In genomic region chr10:81570349-81570748, GRCh38 we compare ENCODE assay signal across 20 cellular contexts.
"Had no signal": no experiment of that assay in that cellular context is flagged by ENCODE, and none has a peak within 500 bp of the region (broad histone marks: within the 10 kb centered on the region; RNA-seq: fewer than 3 reads in every experiment).

No MANE protein-coding gene starts in this region.

- H3K36me3 ChIP-seq: left lung, neutrophil, pancreas, right atrium auricular region, sigmoid colon, stomach, thyroid gland, uterus had no signal

- H3K27me3 ChIP-seq: left lung, neutrophil, pancreas, right atrium auricular region, sigmoid colon, stomach, thyroid gland, uterus had no signal

- H3K4me3 ChIP-seq: coronary artery, left lung, mucosa of descending colon, pancreas, right atrium auricular region, sigmoid colon, stomach, thyroid gland, uterus had no signal

- ATAC-seq: left lung, mucosa of descending colon, pancreas had no signal

- H3K4me1 ChIP-seq: left lung, pancreas, right atrium auricular region, sigmoid colon, stomach, thyroid gland, uterus had no signal

- H3K27me3 Mint-ChIP-seq: naive B cell; stimulated activated naive B cell treated with anti-CD40 and anti-IgM and Interleukin-4, amounts not matched to agents 10 μg/mL and 1 μg/mL and 100 μg/mL, for 72 hours; type B pancreatic cell had no signal

- H3K9me3 Mint-ChIP-seq: type B pancreatic cell had no signal

- DNase-seq: effector CD4-positive, alpha-beta T cell; head of caudate nucleus; left cardiac atrium; mesenchymal stem cell; naive B cell; sigmoid colon; stimulated activated CD4-positive, alpha-beta T cell treated with anti-CD3 and anti-CD28 coated beads, Interleukin-2, amount 100 ng/mL, for 24 hours; stimulated activated CD4-positive, alpha-beta T cell treated with anti-CD3 and anti-CD28 coated beads, Interleukin-4, amount 100 ng/mL, for 24 hours; stimulated activated naive B cell treated with anti-CD40 and anti-IgM and Interleukin-4, amounts not matched to agents 10 μg/mL and 1 μg/mL and 100 μg/mL, for 72 hours; stomach; thyroid gland; uterus had no signal

- H3K4me1 Mint-ChIP-seq: mesothelial cell of epicardium; naive B cell; stimulated activated naive B cell treated with anti-CD40 and anti-IgM and Interleukin-4, amounts not matched to agents 10 μg/mL and 1 μg/mL and 100 μg/mL, for 72 hours had no signal

- H3K27ac ChIP-seq: coronary artery, left lung, neutrophil, pancreas, right atrium auricular region, sigmoid colon, stomach, thyroid gland, uterus had no signal

- H3K27ac Mint-ChIP-seq: mesothelial cell of epicardium; naive B cell; stimulated activated naive B cell treated with anti-CD40 and anti-IgM and Interleukin-4, amounts not matched to agents 10 μg/mL and 1 μg/mL and 100 μg/mL, for 72 hours; type B pancreatic cell had no signal

- H3K4me3 Mint-ChIP-seq: mesothelial cell of epicardium; stimulated activated naive B cell treated with anti-CD40 and anti-IgM and Interleukin-4, amounts not matched to agents 10 μg/mL and 1 μg/mL and 100 μg/mL, for 72 hours; type B pancreatic cell had no signal

- H3K9me3 ChIP-seq: neutrophil, pancreas, thyroid gland, uterus had no signal
